1 cellular context compared by ENCODE assay signal in genomic region chr7:151459726-151460473, GRCh38.
A peak's percentile ranks its signal among the peaks of the same experiment; 100 is the strongest.
TF ChIP-seq lines count a peak whose summit lies in the region.

No MANE protein-coding gene starts in this region.

TF ChIP-seq in HepG2, 621 proteins besides CTCF, POLR2A, EP300 and RAD21 (continued from another document and continues in another):
- TF ChIP-seq ZNF318 (CRISPR knock-in tag; IDR thresholded peaks at IDR 0.05) (no peak), HMGA1 (CRISPR knock-in tag; conservative IDR thresholded peaks at IDR 0.05) (no peak), ZBTB20 (CRISPR knock-in tag; IDR thresholded peaks at IDR 0.05; ENCODE audit: borderline replicate concordance, low read depth) (no peak), RFXANK (CRISPR knock-in tag; IDR thresholded peaks at IDR 0.05) (no peak), PCBP2 (optimal IDR thresholded peaks at IDR 0.05; ENCODE audit: low read depth, low read length, poor library complexity, severe bottlenecking) (no peak), THAP7 (CRISPR knock-in tag; IDR thresholded peaks at IDR 0.05) (no peak), ZBTB7A (CRISPR knock-in tag; IDR thresholded peaks at IDR 0.05) (no peak), ZNF7 (CRISPR knock-in tag; IDR thresholded peaks at IDR 0.05) (no peak), HIC2 (CRISPR knock-in tag; IDR thresholded peaks at IDR 0.05; ENCODE audit: low read depth) (no peak), BHLHE40 (IDR thresholded peaks at IDR 0.05; ENCODE audit: low read length) (no peak), ATRX (CRISPR knock-in tag; IDR thresholded peaks at IDR 0.05; ENCODE audit: borderline replicate concordance) (no peak), FOXP1 (IDR thresholded peaks at IDR 0.05) (no peak), FOXP1 (CRISPR knock-in tag; IDR thresholded peaks at IDR 0.05) (no peak), DRAP1 (CRISPR knock-in tag; IDR thresholded peaks at IDR 0.05) (no peak), ZNF678 (CRISPR knock-in tag; IDR thresholded peaks at IDR 0.05) (no peak), ZNF713 (CRISPR knock-in tag; IDR thresholded peaks at IDR 0.05) (no peak), TCF12 (IDR thresholded peaks at IDR 0.05) (no peak), TCF12 (CRISPR knock-in tag; IDR thresholded peaks at IDR 0.05) (no peak), KLF15 (CRISPR knock-in tag; IDR thresholded peaks at IDR 0.05; ENCODE audit: borderline replicate concordance) (no peak), ZBTB10 (CRISPR knock-in tag; IDR thresholded peaks at IDR 0.05; ENCODE audit: borderline replicate concordance) (no peak), NBN (conservative IDR thresholded peaks at IDR 0.05) (no peak), ZNF644 (CRISPR knock-in tag; IDR thresholded peaks at IDR 0.05; ENCODE audit: low read depth) (no peak), HIVEP1 (CRISPR knock-in tag; IDR thresholded peaks at IDR 0.05) (no peak), NFKBIZ (CRISPR knock-in tag; IDR thresholded peaks at IDR 0.05) (no peak), MTF2 (CRISPR knock-in tag; IDR thresholded peaks at IDR 0.05; ENCODE audit: borderline replicate concordance) (no peak), PITX1 (CRISPR knock-in tag; IDR thresholded peaks at IDR 0.05) (no peak), TFAP4 (IDR thresholded peaks at IDR 0.05; ENCODE audit: borderline replicate concordance, low read depth) (no peak), STAT6 (CRISPR knock-in tag; IDR thresholded peaks at IDR 0.05; ENCODE audit: borderline replicate concordance) (no peak), ARNT2 (CRISPR knock-in tag; IDR thresholded peaks at IDR 0.05; ENCODE audit: low read depth) (no peak), ZNF121 (CRISPR knock-in tag; IDR thresholded peaks at IDR 0.05) (peak; percentile 8; the same call in 1 of the 2 replicates), KAT2B (IDR thresholded peaks at IDR 0.05; ENCODE audit: borderline replicate concordance, low read depth, low read length) (no peak), GATA4 (IDR thresholded peaks at IDR 0.05; ENCODE audit: borderline replicate concordance, low read depth) (no peak), ZNF605 (CRISPR knock-in tag; IDR thresholded peaks at IDR 0.05) (no peak), NR2F6 (IDR thresholded peaks at IDR 0.05) (no peak), NR2F6 (CRISPR knock-in tag; IDR thresholded peaks at IDR 0.05) (no peak; the same call in 1 of the 2 replicates), FLYWCH1 (CRISPR knock-in tag; IDR thresholded peaks at IDR 0.05) (no peak), IRF9 (CRISPR knock-in tag; IDR thresholded peaks at IDR 0.05; ENCODE audit: borderline replicate concordance) (no peak), ETS1 (CRISPR knock-in tag; IDR thresholded peaks at IDR 0.05) (no peak), ZNF616 (CRISPR knock-in tag; IDR thresholded peaks at IDR 0.05; ENCODE audit: low read depth) (no peak), ZNF773 (CRISPR knock-in tag; IDR thresholded peaks at IDR 0.05; ENCODE audit: borderline replicate concordance) (no peak), SP1 (IDR thresholded peaks at IDR 0.05) (no peak), SP1 (CRISPR knock-in tag; IDR thresholded peaks at IDR 0.05) (no peak), ZBTB21 (CRISPR knock-in tag; IDR thresholded peaks at IDR 0.05) (no peak), TCF7L2 (IDR thresholded peaks at IDR 0.05; ENCODE audit: low read depth, low read length) (no peak), GLMP (CRISPR knock-in tag; IDR thresholded peaks at IDR 0.05; ENCODE audit: borderline replicate concordance) (no peak)
